ENCODE assay signal across 30 cellular contexts in genomic region chr15:42711746-42712145, GRCh38.
"Had no signal": no experiment of that assay in that cellular context is flagged by ENCODE, and none has a peak within 500 bp of the region (broad histone marks: within the 10 kb centered on the region; RNA-seq: fewer than 3 reads in every experiment).

No MANE protein-coding gene starts in this region.

- H3K9me3 ChIP-seq: left lung, lower lobe of right lung, psoas muscle, stomach, suprapubic skin, thoracic aorta, tibial artery, upper lobe of right lung had no signal

- H3K27me3 ChIP-seq: left lung, stomach, suprapubic skin, tibial artery, upper lobe of right lung had no signal

- H3K9me3 Mint-ChIP-seq: immature natural killer cell; naive thymus-derived CD8-positive, alpha-beta T cell; nephron; neural crest cell; stimulated activated naive B cell treated with anti-CD40 and anti-IgM and Interleukin-4, amounts not matched to agents 10 μg/mL and 1 μg/mL and 100 μg/mL, for 72 hours had no signal

- H3K36me3 ChIP-seq: left lung, lower lobe of right lung, suprapubic skin, thoracic aorta, upper lobe of right lung had no signal

- H3K9ac ChIP-seq: parathyroid adenoma had no signal

- H2AFZ ChIP-seq: parathyroid adenoma had no signal

- H3K79me2 ChIP-seq: parathyroid adenoma had no signal

- FAIRE-seq: islet of Langerhans, kidney, urothelium cell line had no signal

- ATAC-seq: left colon; left lung; lower lobe of right lung; naive thymus-derived CD8-positive, alpha-beta T cell; psoas muscle; sciatic nerve; stimulated activated naive B cell treated with anti-CD40 and anti-IgM and Interleukin-4, amounts not matched to agents 10 μg/mL and 1 μg/mL and 100 μg/mL, for 72 hours; stimulated activated naive CD8-positive, alpha-beta T cell treated with anti-CD3 and anti-CD28 coated beads, Interleukin-15, Interleukin-2, amounts not matched to agents 100 U/mL and 50 U/mL, for 24 hours; upper lobe of right lung had no signal

- H3K27ac ChIP-seq: left lung, lower lobe of right lung, parathyroid adenoma, psoas muscle, skin epidermis, stomach, suprapubic skin, thoracic aorta, tibial artery, upper lobe of right lung had no signal

- H3K4me3 Mint-ChIP-seq: immature natural killer cell; naive thymus-derived CD8-positive, alpha-beta T cell; nephron; neural crest cell; stimulated activated naive B cell treated with anti-CD40 and anti-IgM and Interleukin-4, amounts not matched to agents 10 μg/mL and 1 μg/mL and 100 μg/mL, for 72 hours had no signal

- H3K4me1 ChIP-seq: parathyroid adenoma, psoas muscle, upper lobe of right lung had no signal

- DNase-seq: hypothalamus; immature natural killer cell; kidney; left colon; left lung; lower lobe of right lung; mammary epithelial cell; mesenchymal stem cell; naive thymus-derived CD8-positive, alpha-beta T cell; nucleus accumbens; psoas muscle; stimulated activated CD4-positive, alpha-beta T cell treated with anti-CD3 and anti-CD28 coated beads, Interleukin-12 subunit alpha, Interleukin-12 subunit beta, amount 100 ng/mL, for 4 hours; stimulated activated CD4-positive, alpha-beta T cell treated with anti-CD3 and anti-CD28 coated beads, Interleukin-15, amount 100 ng/mL, for 24 hours; stimulated activated CD4-positive, alpha-beta T cell treated with anti-CD3 and anti-CD28 coated beads, Interleukin-2, amount 100 ng/mL, for 24 hours; stimulated activated CD4-positive, alpha-beta T cell treated with anti-CD3 and anti-CD28 coated beads, Interleukin-4, amount 100 ng/mL, for 1 hour; stimulated activated naive B cell treated with anti-CD40 and anti-IgM and Interleukin-4, amounts not matched to agents 10 μg/mL and 1 μg/mL and 100 μg/mL, for 72 hours; stimulated activated naive CD8-positive, alpha-beta T cell treated with anti-CD3 and anti-CD28 coated beads, Interleukin-15, Interleukin-2, amounts not matched to agents 100 U/mL and 50 U/mL, for 24 hours; stomach; tibial artery; trophoblast cell; upper lobe of right lung had no signal

- H3K4me1 Mint-ChIP-seq: immature natural killer cell; nephron; neural crest cell; stimulated activated naive B cell treated with anti-CD40 and anti-IgM and Interleukin-4, amounts not matched to agents 10 μg/mL and 1 μg/mL and 100 μg/mL, for 72 hours had no signal

- H3K27me3 Mint-ChIP-seq: naive thymus-derived CD8-positive, alpha-beta T cell; stimulated activated naive B cell treated with anti-CD40 and anti-IgM and Interleukin-4, amounts not matched to agents 10 μg/mL and 1 μg/mL and 100 μg/mL, for 72 hours had no signal

- H3K4me3 ChIP-seq: left lung, lower lobe of right lung, psoas muscle, skin epidermis, stomach, suprapubic skin, thoracic aorta, tibial artery, upper lobe of right lung had no signal
